ENCODE assay signal across 8 cellular contexts in genomic region chr6:73566954-73567591, GRCh38. TPM values are rescaled to one million over a fixed set of nuclear protein-coding genes. Genes with fewer than 3 reads are reported as not detected.
A peak's percentile ranks its signal among the peaks of the same experiment; 100 is the strongest.
DNase-seq lines count a peak whose midpoint lies in the region; ATAC-seq and TF ChIP-seq lines count a peak whose summit lies in the region.

No MANE protein-coding gene starts in this region.

- no peaks in the 10 kb centered on the region for H3K9me3 ChIP-seq in suprapubic skin

- H3K27ac ChIP-seq in suprapubic skin = peak overlapping the region; percentile 42

- DNase-seq in HPDE6-E6E7 (ENCODE audit: extremely low spot score) = peak; percentile 40
- DNase-seq in astrocyte of the hippocampus (ENCODE audit: low read depth, low spot score) = peak; percentile 24
- peak; percentile 80 for DNase-seq in kidney tubule cell (ENCODE audit: low spot score)
- peak; percentile 85 to 90 for DNase-seq in suprapubic skin (ENCODE audit: low spot score in 2 of 2)
- no peak for DNase-seq in NCI-H1092 (lab: John Stamatoyannopoulos, UW)
- DNase-seq in superior temporal gyrus (ENCODE audit: extremely low spot score) = no peak
- DNase-seq in NCI-H1048 (lab: John Stamatoyannopoulos, UW) = no peak

- peaks cover 9% of the 10 kb centered on the region for H3K4me1 ChIP-seq in suprapubic skin

- TF ChIP-seq EP300 in suprapubic skin (IDR thresholded peaks at IDR 0.05) = no peak

- no peak for TF ChIP-seq POLR2A in suprapubic skin (IDR thresholded peaks at IDR 0.05)

- no peaks in the 10 kb centered on the region for H3K36me3 ChIP-seq in suprapubic skin

- no peak for ATAC-seq in HG03439 (IDR thresholded peaks at IDR 0.05; ENCODE audit: unreplicated experiment)

- 60% methylated on average over 8 of the region's 8 CpGs for WGBS in suprapubic skin

- H3K27me3 ChIP-seq in suprapubic skin = no peaks in the 10 kb centered on the region

- H3K4me3 ChIP-seq in suprapubic skin = no peak overlapping the region

- TF ChIP-seq CTCF in suprapubic skin (IDR thresholded peaks at IDR 0.05) = no peak

RNA-seq across cellular contexts. Expression of gene EEF1A1, which starts 46.2 kb away (rescaled TPM):
- total RNA-seq in suprapubic skin = over 10,000 TPM in 3 of 4 donors, 1,000 to 10,000 TPM in 1; 8,061 to 12,310 (median 11,939) TPM

Comparison
In these comparisons a context has a peak if more than half of its experiments do, and no peak if none do; other contexts are left out.
1. DNase-seq: peak in HPDE6-E6E7 (single experiment), astrocyte of the hippocampus (single experiment), kidney tubule cell (single experiment) and suprapubic skin (2 of 2); none in NCI-H1092 (single experiment), superior temporal gyrus (single experiment) and NCI-H1048 (single experiment).